In the genomic region with DNA sequence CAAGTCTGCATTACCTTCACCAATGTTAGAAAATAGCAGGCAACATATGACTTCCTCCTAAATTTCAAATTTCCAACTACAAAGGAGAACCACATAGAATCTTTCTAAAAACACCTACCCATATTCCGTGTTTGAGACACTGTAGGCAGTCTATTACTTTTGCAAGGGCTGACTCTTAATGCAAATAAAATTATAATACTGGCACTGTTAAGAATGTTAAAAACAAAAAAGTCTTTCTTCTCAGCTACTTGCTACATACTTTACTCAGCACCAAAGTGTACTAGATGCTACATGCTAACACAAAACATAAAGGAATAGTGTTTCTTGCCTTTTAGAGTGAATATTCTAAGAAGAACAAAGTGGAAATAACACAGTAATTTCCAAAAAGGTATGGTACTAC, we compare ENCODE assay signal across 19 cellular contexts.
DNase-seq lines count a peak whose midpoint lies in the region; ATAC-seq, FAIRE-seq and TF ChIP-seq lines count a peak whose summit lies in the region.
"Had no signal": no experiment of that assay in that cellular context is flagged by ENCODE, and none has a peak within 500 bp of the region (broad histone marks: within the 10 kb centered on the region; RNA-seq: fewer than 3 reads in every experiment).

No MANE protein-coding gene starts in this region.

- no peaks in the 10 kb centered on the region for H3K27me3 Mint-ChIP-seq in dendritic cell treated with granulocyte-macrophage colony-stimulating factor and Interleukin-4, amounts not matched to agents 40 ng/mL and 50 ng/mL, for 4 days

- TF ChIP-seq POLR2A in testis (IDR thresholded peaks at IDR 0.05) = no peak

- 64 to 72% methylated on average over 1 of the region's 1 CpG for WGBS in testis, 2 donors

- H3K27me3 ChIP-seq in osteoblast (ENCODE audit: insufficient read depth, low read length) (no peaks in the 10 kb centered on the region), testis (no peaks in the 10 kb centered on the region)

- no peak overlapping the region for H2AFZ ChIP-seq in osteoblast (ENCODE audit: low read length)
- H2AFZ ChIP-seq: GM23248 had no signal

- no peak for ATAC-seq in HG03571 (IDR thresholded peaks at IDR 0.05; ENCODE audit: unreplicated experiment)
- ATAC-seq: A549; CD8-positive, alpha-beta T cell had no signal

- no peak overlapping the region for H3K4me2 ChIP-seq in osteoblast (ENCODE audit: insufficient read depth, low read length)
- H3K4me2 ChIP-seq: A549 had no signal

- peak overlapping the region; percentile 71 for H3K27ac Mint-ChIP-seq in dendritic cell treated with granulocyte-macrophage colony-stimulating factor and Interleukin-4, amounts not matched to agents 40 ng/mL and 50 ng/mL, for 4 days
- H3K27ac Mint-ChIP-seq: CD8-positive, alpha-beta T cell had no signal

- no peak overlapping the region for H3K4me3 ChIP-seq in osteoblast (ENCODE audit: insufficient read depth, low read length)
- no peak overlapping the region for H3K4me3 ChIP-seq in testis
- H3K4me3 ChIP-seq: A549, GM23248, HAP-1 had no signal

- H4K20me1 ChIP-seq in osteoblast (ENCODE audit: insufficient read depth, low read length) = peaks cover 51% of the 10 kb centered on the region

- no peaks in the 10 kb centered on the region for H3K4me1 ChIP-seq in osteoblast (ENCODE audit: insufficient read depth, low read length)
- no peaks in the 10 kb centered on the region for H3K4me1 ChIP-seq in testis
- H3K4me1 ChIP-seq: A549, HAP-1 had no signal

- H3K4me3 Mint-ChIP-seq in dendritic cell treated with granulocyte-macrophage colony-stimulating factor and Interleukin-4, amounts not matched to agents 40 ng/mL and 50 ng/mL, for 4 days = no peak overlapping the region
- H3K4me3 Mint-ChIP-seq: CD8-positive, alpha-beta T cell had no signal

- no peak for TF ChIP-seq CTCF in osteoblast (IDR thresholded peaks at IDR 0.05; ENCODE audit: extremely low read depth, low read depth, low read length)
- no peak for TF ChIP-seq CTCF in testis (IDR thresholded peaks at IDR 0.05)

- intact Hi-C loops in dendritic cell treated with granulocyte-macrophage colony-stimulating factor and Interleukin-4, amounts not matched to agents 40 ng/mL and 50 ng/mL, for 4 days (cut with micrococcal nuclease) = no loop called here
- intact Hi-C loops in testis (cut with DNase I; ENCODE audit: low total_unique reads) = no loop called here

- peaks cover 9% of the 10 kb centered on the region for H3K36me3 Mint-ChIP-seq in dendritic cell treated with granulocyte-macrophage colony-stimulating factor and Interleukin-4, amounts not matched to agents 40 ng/mL and 50 ng/mL, for 4 days (ENCODE audit: low read depth)

- no peaks in the 10 kb centered on the region for H3K9me3 Mint-ChIP-seq in dendritic cell treated with granulocyte-macrophage colony-stimulating factor and Interleukin-4, amounts not matched to agents 40 ng/mL and 50 ng/mL, for 4 days
- H3K9me3 Mint-ChIP-seq: CD8-positive, alpha-beta T cell had no signal

- H3K27ac ChIP-seq in osteoblast (ENCODE audit: low read depth, low read length) = no peak overlapping the region
- H3K27ac ChIP-seq in testis = no peak overlapping the region
- H3K27ac ChIP-seq: A549, C4-2B, GM23248 had no signal

- H3K36me3 ChIP-seq in osteoblast (ENCODE audit: insufficient read depth, low read length) (no peaks in the 10 kb centered on the region), testis (ENCODE audit: low read depth, missing control alignments) (no peaks in the 10 kb centered on the region)
- H3K36me3 ChIP-seq: HAP-1 had no signal

- H3K79me2 ChIP-seq in osteoblast (ENCODE audit: insufficient read depth, low read length) = peaks cover 95% of the 10 kb centered on the region

- DNase-seq in COLO829 (ENCODE audit: low spot score) = peak; percentile 84
- peak; percentile 65 for DNase-seq in osteoblast (ENCODE audit: insufficient read length, low spot score, missing footprints)
- no peak for DNase-seq in testis
- no peak for DNase-seq in RCC 7860 (ENCODE audit: low spot score)
- DNase-seq in SKM-1 treated with dmso at 0.1 percent for 144 hours (lab: John Stamatoyannopoulos, UW; ENCODE audit: unreplicated experiment) = no peak
- DNase-seq: AML-193; CD8-positive, alpha-beta T cell; COR-L47; DMS 273 treated with DMSO at 0.1 percent for 48 hours; DMS53; GDM1; GM23248 had no signal

- peaks cover 56% of the 10 kb centered on the region for H3K4me1 Mint-ChIP-seq in dendritic cell treated with granulocyte-macrophage colony-stimulating factor and Interleukin-4, amounts not matched to agents 40 ng/mL and 50 ng/mL, for 4 days (ENCODE audit: low read depth)

- FAIRE-seq in RCC 7860 (lab: Jason Lieb, UNC) = no peak
- FAIRE-seq: A549, GM12892, GM18507 had no signal

- no peaks in the 10 kb centered on the region for H3K9me3 ChIP-seq in osteoblast (ENCODE audit: low read depth, low read length)
- no peaks in the 10 kb centered on the region for H3K9me3 ChIP-seq in testis
- H3K9me3 ChIP-seq: A549, HAP-1 had no signal

Comparison
In these comparisons a context has a peak if more than half of its experiments do, and no peak if none do; other contexts are left out.
1. DNase-seq: peak in COLO829 (single experiment) and osteoblast (single experiment); none in testis (single experiment), RCC 7860 (single experiment) and SKM-1 treated with dmso at 0.1 percent for 144 hours (single experiment).